In the genomic region with DNA sequence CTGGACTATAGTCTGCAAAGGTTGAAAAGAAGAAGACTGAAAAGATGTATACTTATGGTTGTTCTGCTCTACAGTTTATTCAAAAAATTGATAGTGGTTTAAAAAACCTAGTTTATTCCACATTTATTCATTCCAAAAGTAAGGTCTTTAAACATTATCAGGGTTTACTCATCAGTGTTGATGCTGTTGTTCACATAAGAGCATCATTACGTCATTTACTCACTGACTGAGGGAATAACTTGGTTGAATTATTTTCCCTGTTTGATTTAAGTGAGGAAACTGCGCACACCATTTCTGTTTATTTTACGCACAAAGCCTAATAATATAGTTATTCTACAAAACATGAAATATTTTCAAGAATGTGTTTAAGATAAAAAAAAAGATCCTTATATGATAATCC, we compare ENCODE assay signal across 11 cellular contexts.
"Had no signal": no experiment of that assay in that cellular context is flagged by ENCODE, and none has a peak within 500 bp of the region (broad histone marks: within the 10 kb centered on the region; RNA-seq: fewer than 3 reads in every experiment).

No MANE protein-coding gene starts in this region.

- ATAC-seq: GM23338, HCT116 had no signal

- H3K9ac ChIP-seq: GM23248 had no signal

- H3K4me1 ChIP-seq: HAP-1 had no signal

- H3K27ac ChIP-seq: GM23248 had no signal

- H3K4me3 ChIP-seq: GM23248, GM23338, HAP-1 had no signal

- H3K9me3 ChIP-seq: HAP-1 had no signal

- H3K4me2 ChIP-seq: GM23338 had no signal

- H2AFZ ChIP-seq: GM23248, GM23338 had no signal

- FAIRE-seq: H1, H54 had no signal

- H3K36me3 ChIP-seq: HAP-1 had no signal

- DNase-seq: GM23248, GOT3, H7, H9, HCEC 1CT, HFFc6 had no signal
